In the genomic region with DNA sequence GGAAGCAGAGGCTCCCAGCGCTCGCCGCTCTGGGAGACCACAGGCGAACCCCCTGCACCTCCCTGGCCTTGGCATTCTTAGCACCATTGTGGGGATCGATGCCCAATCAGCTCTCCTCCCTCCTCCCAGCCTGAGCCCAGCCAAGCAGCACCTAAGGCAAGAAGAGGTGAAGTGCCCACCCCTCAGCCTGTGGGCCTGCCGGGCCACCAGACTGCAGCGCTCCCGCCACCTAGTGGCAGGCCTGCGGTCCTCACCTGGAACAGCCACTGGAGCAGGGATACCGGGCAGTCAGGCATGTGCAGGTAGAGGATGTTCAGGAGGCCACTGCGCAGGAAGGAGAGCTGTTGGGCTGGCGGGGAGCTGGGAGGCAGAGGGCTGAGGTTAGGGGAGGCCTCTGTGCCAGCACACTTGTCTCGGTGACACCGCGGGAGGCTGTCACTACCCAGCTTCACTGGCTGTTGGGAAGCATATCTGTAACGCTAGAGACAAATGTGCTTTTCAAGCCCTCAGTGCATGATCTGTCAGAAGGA, we compare ENCODE assay signal across 8 cellular contexts. TPM values are rescaled to one million over a fixed set of nuclear protein-coding genes. Genes with fewer than 3 reads are reported as not detected.
A peak's percentile ranks its signal among the peaks of the same experiment; 100 is the strongest.
DNase-seq lines count a peak whose midpoint lies in the region; ATAC-seq and TF ChIP-seq lines count a peak whose summit lies in the region.

No MANE protein-coding gene starts in this region.

- ATAC-seq in GM18909 (IDR thresholded peaks at IDR 0.05; ENCODE audit: poor library complexity, unreplicated experiment), result no peak

- peak overlapping the region; percentile 21 for H3K9ac ChIP-seq in muscle layer of colon (ENCODE audit: low read length)

- no peaks in the 10 kb centered on the region for H3K27me3 ChIP-seq in muscle layer of colon (ENCODE audit: control insufficient read depth in 1 of 2, insufficient read depth in 2 of 2, low read length in 2 of 2)

- peaks cover 55% of the 10 kb centered on the region for H3K4me1 ChIP-seq in muscle layer of colon (ENCODE audit: insufficient read depth, low read length)

- H3K36me3 ChIP-seq in muscle layer of colon (ENCODE audit: insufficient read depth, low read length), result no peaks in the 10 kb centered on the region

- H3K9me3 ChIP-seq in muscle layer of colon (ENCODE audit: low read length), result no peaks in the 10 kb centered on the region

- DNase-seq in Daoy (ENCODE audit: low read depth), result peak; percentile 77
- DNase-seq in HS-5 (ENCODE audit: low read depth), result peak; percentile 14
- DNase-seq in NOMO-1 treated with dmso at 0.1 percent for 144 hours (lab: John Stamatoyannopoulos, UW; ENCODE audit: unreplicated experiment), result peak; percentile 11
- peak; percentile 86 for DNase-seq in activated CD8-positive, alpha-beta memory T cell treated with anti-CD3 and anti-CD28 coated beads, Interleukin-2, amount 50 U/mL, for 48 hours
- DNase-seq in epithelial cell of esophagus (ENCODE audit: low read depth), result peak; percentile 77
- peak; percentile 49 to 57 for DNase-seq in stimulated activated CD8-positive, alpha-beta memory T cell treated with anti-CD3 and anti-CD28 coated beads, Interleukin-7, amount 100 ng/mL, for 1 hour (ENCODE audit: low read depth in 2 of 2)

- H3K4me3 ChIP-seq in epithelial cell of esophagus (ENCODE audit: low read length) (no peak overlapping the region), muscle layer of colon (ENCODE audit: low read depth in 1 of 2, low read length in 2 of 2) (peak overlapping the region in 1 of 2 donors; percentile 29)

- peak overlapping the region; percentile 70 for H3K27ac ChIP-seq in muscle layer of colon (ENCODE audit: low read depth, low read length)

- peak; percentile 94 for TF ChIP-seq CTCF in epithelial cell of esophagus (IDR thresholded peaks at IDR 0.05; ENCODE audit: insufficient read depth, low read depth, low read length, missing control alignments)

RNA-seq across cellular contexts. Expression of a gene that starts 35.2 kb away (rescaled TPM):
- total RNA-seq in Daoy (2014; rRNA removed; shearing (Covaris generic)), result not detected in 2 replicates

Comparison
In these comparisons a context has a peak if more than half of its experiments do, and no peak if none do; other contexts are left out.
1. DNase-seq: peak in every context shown above with its lines; median percentile 86 in activated CD8-positive, alpha-beta memory T cell treated with anti-CD3 and anti-CD28 coated beads, Interleukin-2, amount 50 U/mL, for 48 hours; 77 in Daoy; 77 in epithelial cell of esophagus; 53 in stimulated activated CD8-positive, alpha-beta memory T cell treated with anti-CD3 and anti-CD28 coated beads, Interleukin-7, amount 100 ng/mL, for 1 hour; 14 in HS-5; 11 in NOMO-1 treated with dmso at 0.1 percent for 144 hours.